ENCODE assay signal across 8 cellular contexts in the genomic region with DNA sequence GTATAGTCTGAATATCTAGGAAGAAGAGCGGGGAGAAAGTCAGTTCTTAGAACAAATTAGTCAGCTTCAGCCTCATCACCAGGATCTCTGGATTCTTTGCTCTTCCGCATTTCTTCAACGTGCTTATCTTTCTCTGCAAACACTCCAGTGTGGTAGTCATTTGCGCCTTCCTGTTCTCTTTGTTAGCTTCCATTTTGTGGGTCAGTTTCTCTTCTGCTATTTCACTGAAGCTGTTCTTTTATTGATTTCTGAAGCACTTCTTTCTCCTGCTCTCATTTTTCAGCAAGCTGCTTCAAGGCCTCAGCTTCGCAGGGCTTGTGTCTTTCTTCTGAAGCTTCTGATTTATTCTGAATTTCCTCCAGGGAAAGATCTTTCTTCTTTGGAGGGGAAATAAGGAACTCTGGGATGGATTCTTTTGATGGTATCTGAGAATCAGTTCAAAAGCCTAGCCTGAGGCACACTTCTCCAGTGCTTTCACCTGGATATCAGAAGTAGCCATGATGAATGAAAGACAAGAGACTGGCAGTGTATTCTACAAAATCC. TPM values are rescaled to one million over a fixed set of nuclear protein-coding genes. Genes with fewer than 3 reads are reported as not detected.
DNase-seq lines count a peak whose midpoint lies in the region; ATAC-seq lines count a peak whose summit lies in the region.

No MANE protein-coding gene starts in this region.

- H3K36me3 Mint-ChIP-seq in activated naive CD4-positive, alpha-beta T cell treated with anti-CD3 and anti-CD28 coated beads for 36 hours (ENCODE audit: low read depth): peaks cover 37% of the 10 kb centered on the region

- H3K27ac Mint-ChIP-seq in activated naive CD4-positive, alpha-beta T cell treated with anti-CD3 and anti-CD28 coated beads for 36 hours: no peak overlapping the region

- ATAC-seq in GM21447 (IDR thresholded peaks at IDR 0.05; ENCODE audit: unreplicated experiment): peak; percentile 86

- peaks cover 17% of the 10 kb centered on the region for H3K9me3 Mint-ChIP-seq in activated naive CD4-positive, alpha-beta T cell treated with anti-CD3 and anti-CD28 coated beads for 36 hours

- peaks cover 2% of the 10 kb centered on the region for H3K4me1 Mint-ChIP-seq in activated naive CD4-positive, alpha-beta T cell treated with anti-CD3 and anti-CD28 coated beads for 36 hours (ENCODE audit: low read depth)

- H3K4me3 Mint-ChIP-seq in activated naive CD4-positive, alpha-beta T cell treated with anti-CD3 and anti-CD28 coated beads for 36 hours: no peak overlapping the region

- CTCF ChIA-PET in activated naive CD4-positive, alpha-beta T cell treated with anti-CD3 and anti-CD28 coated beads for 36 hours (lab: Charles Lee): interaction anchor here (0.7 kb wide), 1 partner anchor 231 kb away, joined by 3 read pairs; no protein-coding TSS in a partner anchor

- no peaks in the 10 kb centered on the region for H3K27me3 Mint-ChIP-seq in activated naive CD4-positive, alpha-beta T cell treated with anti-CD3 and anti-CD28 coated beads for 36 hours (ENCODE audit: low read depth)

- H3K27ac ChIP-seq in epithelial cell of prostate (peak overlapping the region; percentile 39), temporal lobe (ENCODE audit: low read depth, low read length) (peak overlapping the region; percentile 59)

- intact Hi-C loops in activated naive CD4-positive, alpha-beta T cell treated with anti-CD3 and anti-CD28 coated beads for 36 hours (cut with micrococcal nuclease): no loop called here

- DNase-seq in GF-D8 (lab: John Stamatoyannopoulos, UW) (peak; percentile 88), MV-4-11 (lab: John Stamatoyannopoulos, UW) (peak; percentile 94), epithelial cell of prostate (ENCODE audit: low read depth, low spot score) (no peak), Kasumi-1 (lab: John Stamatoyannopoulos, UW) (no peak), NCI-H1048 (lab: John Stamatoyannopoulos, UW) (no peak)
- no peak for DNase-seq in activated naive CD4-positive, alpha-beta T cell treated with anti-CD3 and anti-CD28 coated beads for 36 hours

RNA-seq across cellular contexts. Expression of gene AMN1, which starts 13.5 kb away (rescaled TPM):
- total RNA-seq in temporal lobe: 56.8 TPM
- total RNA-seq in activated naive CD4-positive, alpha-beta T cell treated with anti-CD3 and anti-CD28 coated beads for 36 hours: 1 to 10 TPM; 6.6 to 8.0 TPM

RNA-seq across cellular contexts. Expression of gene ETFBKMT, which starts 55.9 kb away (rescaled TPM):
- 1.5 TPM for total RNA-seq in temporal lobe
- 1 to 10 TPM in 1 of 2 experiments, under 1 TPM in 1; 0.91 to 1.2 TPM for total RNA-seq in activated naive CD4-positive, alpha-beta T cell treated with anti-CD3 and anti-CD28 coated beads for 36 hours

Comparison
In these comparisons a context has a peak if more than half of its experiments do, and no peak if none do; other contexts are left out.
1. DNase-seq: peak in GF-D8 (single experiment) and MV-4-11 (single experiment); none in epithelial cell of prostate (single experiment), Kasumi-1 (0 of 2), NCI-H1048 (single experiment) and activated naive CD4-positive, alpha-beta T cell treated with anti-CD3 and anti-CD28 coated beads for 36 hours (single experiment).